ENCODE assay signal across 12 cellular contexts in the genomic region with DNA sequence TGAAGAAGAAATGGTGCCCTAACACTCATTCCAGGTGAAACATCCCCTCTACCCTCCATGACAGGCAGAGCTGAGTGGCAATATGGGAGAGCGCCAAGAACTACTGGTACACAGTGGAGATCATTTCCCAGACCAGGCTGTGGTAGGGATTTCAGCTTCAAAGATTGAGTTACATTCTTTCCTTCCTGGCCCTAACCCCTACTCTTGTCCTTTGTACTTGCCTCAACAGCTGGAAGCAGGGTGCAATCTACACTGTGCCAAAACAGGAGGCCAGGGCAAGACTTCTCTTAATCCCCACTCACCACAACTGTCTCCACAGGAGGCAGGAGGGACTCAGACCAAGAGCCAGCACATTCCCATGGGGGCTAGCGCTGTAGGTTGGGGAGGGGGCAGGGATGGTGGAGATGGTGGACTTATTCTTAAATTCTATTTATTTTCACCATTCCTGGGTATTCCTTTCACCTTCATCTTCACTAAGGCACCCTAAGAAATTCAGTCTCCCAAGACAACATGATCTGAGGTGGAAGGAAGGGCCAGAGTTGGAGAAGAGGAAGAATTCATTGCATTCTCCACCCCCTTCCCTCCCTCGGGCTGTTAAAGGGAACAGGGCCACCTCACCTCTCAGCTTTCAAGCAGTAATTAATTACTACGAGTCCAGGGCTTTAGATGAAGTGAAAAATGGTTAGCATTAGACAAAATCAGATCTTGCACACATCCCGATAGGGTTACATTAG.
A peak's percentile ranks its signal among the peaks of the same experiment; 100 is the strongest.
DNase-seq lines count a peak whose midpoint lies in the region; ATAC-seq and TF ChIP-seq lines count a peak whose summit lies in the region.
"Had no signal": no experiment of that assay in that cellular context is flagged by ENCODE, and none has a peak within 500 bp of the region (broad histone marks: within the 10 kb centered on the region; RNA-seq: fewer than 3 reads in every experiment).

No MANE protein-coding gene starts in this region.

- H3K36me3 ChIP-seq in OCI-LY7 (ENCODE audit: insufficient read depth, low read length) = no peaks in the 10 kb centered on the region

- H3K27ac ChIP-seq in OCI-LY7 (ENCODE audit: low read depth, low read length, poor library complexity, severe bottlenecking) = no peak overlapping the region
- H3K27ac ChIP-seq: VCaP had no signal

- H2AFZ ChIP-seq in OCI-LY7 (ENCODE audit: low read length) = no peak overlapping the region

- BruUV-seq in OCI-LY7 (replicated peaks; lab: Mats Ljungman, UMichigan) = no TSS peak

- H3K4me1 ChIP-seq in OCI-LY7 (ENCODE audit: insufficient read depth, low read length, poor library complexity, severe bottlenecking) = no peaks in the 10 kb centered on the region

- H3K4me2 ChIP-seq in OCI-LY7 (ENCODE audit: low read length) = no peak overlapping the region
- H3K4me2 ChIP-seq: SK-N-SH had no signal

- peak overlapping the region; percentile 22 for H3K27ac Mint-ChIP-seq in activated CD4-positive, alpha-beta T cell treated with anti-CD3 and anti-CD28 coated beads, Interleukin-2, amount 10 ng/mL, durations not matched to agents 24 days and 14 days
- H3K27ac Mint-ChIP-seq in WTC11 = peak overlapping the region; percentile 41; the same call in 1 of the 2 replicates
- H3K27ac Mint-ChIP-seq in stimulated activated effector memory CD8-positive, alpha-beta T cell treated with anti-CD3 and anti-CD28 coated beads, Interleukin-12 subunit alpha, Interleukin-12 subunit beta, amount 100 ng/mL, for 72 hours = peak overlapping the region; percentile 91

- ATAC-seq in WTC11 (peak; percentile 36; the same call in 1 of the 2 replicates), left ventricle myocardium superior (peak; percentile 46), HG02885 (IDR thresholded peaks at IDR 0.05; ENCODE audit: poor library complexity, unreplicated experiment) (no peak)
- ATAC-seq in stimulated activated effector memory CD8-positive, alpha-beta T cell treated with anti-CD3 and anti-CD28 coated beads, Interleukin-12 subunit alpha, Interleukin-12 subunit beta, amount 100 ng/mL, for 72 hours = no peak
- ATAC-seq: left colon had no signal

- H3K79me2 ChIP-seq in OCI-LY7 (ENCODE audit: insufficient read depth, low read depth, low read length) = no peaks in the 10 kb centered on the region

- H4K20me1 ChIP-seq in OCI-LY7 (ENCODE audit: insufficient read depth, low read length) = no peaks in the 10 kb centered on the region

- no peaks in the 10 kb centered on the region for H3K27me3 Mint-ChIP-seq in activated CD4-positive, alpha-beta T cell treated with anti-CD3 and anti-CD28 coated beads, Interleukin-2, amount 10 ng/mL, durations not matched to agents 24 days and 14 days
- H3K27me3 Mint-ChIP-seq in WTC11 (ENCODE audit: low read depth) = no peaks in the 10 kb centered on the region

- DNase-seq in activated CD4-positive, alpha-beta T cell treated with anti-CD3 and anti-CD28 coated beads, Interleukin-2, amount 10 ng/mL, durations not matched to agents 24 days and 14 days = no peak
- DNase-seq in activated CD4-positive, alpha-beta T cell treated with anti-CD3 and anti-CD28 coated beads for 4 hours = no peak
- DNase-seq in WTC11 (ENCODE audit: low spot score) = no peak
- no peak for DNase-seq in left ventricle myocardium superior
- DNase-seq in stimulated activated effector memory CD8-positive, alpha-beta T cell treated with anti-CD3 and anti-CD28 coated beads, Interleukin-12 subunit alpha, Interleukin-12 subunit beta, amount 100 ng/mL, for 72 hours (ENCODE audit: low spot score in 2 of 2) = no peak
- no peak for DNase-seq in OCI-LY7 (ENCODE audit: low spot score)
- no peak for DNase-seq in LoVo (ENCODE audit: low spot score)
- DNase-seq: DMS53, left colon, SK-N-SH had no signal

- CTCF ChIA-PET in WTC11 (lab: Charles Lee) (interaction anchor here (3.9 kb wide), 1 partner anchor 13 kb away, joined by 25 read pairs; no protein-coding TSS in a partner anchor), OCI-LY7 (lab: Charles Lee; ENCODE audit: unreplicated experiment) (no interaction called here)

- TF ChIP-seq CTCF in WTC11 (IDR thresholded peaks at IDR 0.05) = no peak
- TF ChIP-seq CTCF in OCI-LY7 (conservative IDR thresholded peaks at IDR 0.05; ENCODE audit: low read length) = no peak

- H3K9me3 ChIP-seq in OCI-LY7 (ENCODE audit: low read length) = no peaks in the 10 kb centered on the region
- H3K9me3 ChIP-seq: SK-N-SH had no signal

- H3K4me1 Mint-ChIP-seq in activated CD4-positive, alpha-beta T cell treated with anti-CD3 and anti-CD28 coated beads, Interleukin-2, amount 10 ng/mL, durations not matched to agents 24 days and 14 days = peaks cover 47% of the 10 kb centered on the region
- peaks cover 43% of the 10 kb centered on the region for H3K4me1 Mint-ChIP-seq in WTC11
- peaks cover 82% of the 10 kb centered on the region for H3K4me1 Mint-ChIP-seq in stimulated activated effector memory CD8-positive, alpha-beta T cell treated with anti-CD3 and anti-CD28 coated beads, Interleukin-12 subunit alpha, Interleukin-12 subunit beta, amount 100 ng/mL, for 72 hours

- H3K4me3 ChIP-seq in OCI-LY7 (ENCODE audit: low read depth, low read length, poor library complexity, severe bottlenecking) = no peak overlapping the region

- intact Hi-C loops in activated CD4-positive, alpha-beta T cell treated with anti-CD3 and anti-CD28 coated beads, Interleukin-2, amount 10 ng/mL, durations not matched to agents 24 days and 14 days (cut with micrococcal nuclease) = no loop called here
- intact Hi-C loops in left ventricle myocardium superior (cut with micrococcal nuclease) (no loop called here), OCI-LY7 (cut with micrococcal nuclease; ENCODE audit: unreplicated experiment) (no loop called here)

- H3K4me3 Mint-ChIP-seq in activated CD4-positive, alpha-beta T cell treated with anti-CD3 and anti-CD28 coated beads, Interleukin-2, amount 10 ng/mL, durations not matched to agents 24 days and 14 days = no peak overlapping the region
- no peak overlapping the region for H3K4me3 Mint-ChIP-seq in WTC11
- H3K4me3 Mint-ChIP-seq in stimulated activated effector memory CD8-positive, alpha-beta T cell treated with anti-CD3 and anti-CD28 coated beads, Interleukin-12 subunit alpha, Interleukin-12 subunit beta, amount 100 ng/mL, for 72 hours = no peak overlapping the region

- no peaks in the 10 kb centered on the region for H3K9me2 ChIP-seq in OCI-LY7 (ENCODE audit: insufficient read depth, low read length)
- H3K9me2 ChIP-seq: SK-N-SH had no signal

- H3K9me3 Mint-ChIP-seq in activated CD4-positive, alpha-beta T cell treated with anti-CD3 and anti-CD28 coated beads, Interleukin-2, amount 10 ng/mL, durations not matched to agents 24 days and 14 days = no peaks in the 10 kb centered on the region
- H3K9me3 Mint-ChIP-seq in WTC11 = no peaks in the 10 kb centered on the region
- H3K9me3 Mint-ChIP-seq in stimulated activated effector memory CD8-positive, alpha-beta T cell treated with anti-CD3 and anti-CD28 coated beads, Interleukin-12 subunit alpha, Interleukin-12 subunit beta, amount 100 ng/mL, for 72 hours = no peaks in the 10 kb centered on the region

- POLR2A ChIA-PET in WTC11 (lab: Charles Lee) = no interaction called here
- POLR2A ChIA-PET in OCI-LY7 (lab: Charles Lee) = no interaction called here

- peaks cover 21% of the 10 kb centered on the region for H3K36me3 Mint-ChIP-seq in activated CD4-positive, alpha-beta T cell treated with anti-CD3 and anti-CD28 coated beads, Interleukin-2, amount 10 ng/mL, durations not matched to agents 24 days and 14 days (ENCODE audit: low read depth)
- H3K36me3 Mint-ChIP-seq in WTC11 = no peaks in the 10 kb centered on the region
- peaks cover 26% of the 10 kb centered on the region for H3K36me3 Mint-ChIP-seq in stimulated activated effector memory CD8-positive, alpha-beta T cell treated with anti-CD3 and anti-CD28 coated beads, Interleukin-12 subunit alpha, Interleukin-12 subunit beta, amount 100 ng/mL, for 72 hours

TF ChIP-seq in WTC11, 78 proteins besides CTCF, POLR2A, EP300 and RAD21 (continues in another document):
- TF ChIP-seq, protein P1, sequence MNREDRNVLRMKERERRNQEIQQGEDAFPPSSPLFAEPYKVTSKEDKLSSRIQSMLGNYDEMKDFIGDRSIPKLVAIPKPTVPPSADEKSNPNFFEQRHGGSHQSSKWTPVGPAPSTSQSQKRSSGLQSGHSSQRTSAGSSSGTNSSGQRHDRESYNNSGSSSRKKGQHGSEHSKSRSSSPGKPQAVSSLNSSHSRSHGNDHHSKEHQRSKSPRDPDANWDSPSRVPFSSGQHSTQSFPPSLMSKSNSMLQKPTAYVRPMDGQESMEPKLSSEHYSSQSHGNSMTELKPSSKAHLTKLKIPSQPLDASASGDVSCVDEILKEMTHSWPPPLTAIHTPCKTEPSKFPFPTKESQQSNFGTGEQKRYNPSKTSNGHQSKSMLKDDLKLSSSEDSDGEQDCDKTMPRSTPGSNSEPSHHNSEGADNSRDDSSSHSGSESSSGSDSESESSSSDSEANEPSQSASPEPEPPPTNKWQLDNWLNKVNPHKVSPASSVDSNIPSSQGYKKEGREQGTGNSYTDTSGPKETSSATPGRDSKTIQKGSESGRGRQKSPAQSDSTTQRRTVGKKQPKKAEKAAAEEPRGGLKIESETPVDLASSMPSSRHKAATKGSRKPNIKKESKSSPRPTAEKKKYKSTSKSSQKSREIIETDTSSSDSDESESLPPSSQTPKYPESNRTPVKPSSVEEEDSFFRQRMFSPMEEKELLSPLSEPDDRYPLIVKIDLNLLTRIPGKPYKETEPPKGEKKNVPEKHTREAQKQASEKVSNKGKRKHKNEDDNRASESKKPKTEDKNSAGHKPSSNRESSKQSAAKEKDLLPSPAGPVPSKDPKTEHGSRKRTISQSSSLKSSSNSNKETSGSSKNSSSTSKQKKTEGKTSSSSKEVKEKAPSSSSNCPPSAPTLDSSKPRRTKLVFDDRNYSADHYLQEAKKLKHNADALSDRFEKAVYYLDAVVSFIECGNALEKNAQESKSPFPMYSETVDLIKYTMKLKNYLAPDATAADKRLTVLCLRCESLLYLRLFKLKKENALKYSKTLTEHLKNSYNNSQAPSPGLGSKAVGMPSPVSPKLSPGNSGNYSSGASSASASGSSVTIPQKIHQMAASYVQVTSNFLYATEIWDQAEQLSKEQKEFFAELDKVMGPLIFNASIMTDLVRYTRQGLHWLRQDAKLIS (CRISPR knock-in tag; IDR thresholded peaks at IDR 0.05; ENCODE audit: borderline replicate concordance) = no peak
- TF ChIP-seq ZNF232 (CRISPR knock-in tag; IDR thresholded peaks at IDR 0.05) = no peak
- TF ChIP-seq IRF2 (CRISPR knock-in tag; IDR thresholded peaks at IDR 0.05; ENCODE audit: borderline replicate concordance, low read depth) = no peak
- TF ChIP-seq, protein P2, sequence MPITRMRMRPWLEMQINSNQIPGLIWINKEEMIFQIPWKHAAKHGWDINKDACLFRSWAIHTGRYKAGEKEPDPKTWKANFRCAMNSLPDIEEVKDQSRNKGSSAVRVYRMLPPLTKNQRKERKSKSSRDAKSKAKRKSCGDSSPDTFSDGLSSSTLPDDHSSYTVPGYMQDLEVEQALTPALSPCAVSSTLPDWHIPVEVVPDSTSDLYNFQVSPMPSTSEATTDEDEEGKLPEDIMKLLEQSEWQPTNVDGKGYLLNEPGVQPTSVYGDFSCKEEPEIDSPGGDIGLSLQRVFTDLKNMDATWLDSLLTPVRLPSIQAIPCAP (CRISPR knock-in tag; IDR thresholded peaks at IDR 0.05) = no peak
- no peak for TF ChIP-seq NFYB (CRISPR knock-in tag; conservative IDR thresholded peaks at IDR 0.05; ENCODE audit: low read depth)
- TF ChIP-seq PRRX2 (CRISPR knock-in tag; IDR thresholded peaks at IDR 0.05) = no peak
- TF ChIP-seq NFATC4 (CRISPR knock-in tag; IDR thresholded peaks at IDR 0.05) = no peak

Comparison
In these comparisons a context has a peak if more than half of its experiments do, and no peak if none do; other contexts are left out.
1. H3K27ac Mint-ChIP-seq: peak in every context shown above with its lines; median percentile 91 in stimulated activated effector memory CD8-positive, alpha-beta T cell treated with anti-CD3 and anti-CD28 coated beads, Interleukin-12 subunit alpha, Interleukin-12 subunit beta, amount 100 ng/mL, for 72 hours; 41 in WTC11; 22 in activated CD4-positive, alpha-beta T cell treated with anti-CD3 and anti-CD28 coated beads, Interleukin-2, amount 10 ng/mL, durations not matched to agents 24 days and 14 days.
2. ATAC-seq: peak in WTC11 (single experiment) and left ventricle myocardium superior (single experiment); none in stimulated activated effector memory CD8-positive, alpha-beta T cell treated with anti-CD3 and anti-CD28 coated beads, Interleukin-12 subunit alpha, Interleukin-12 subunit beta, amount 100 ng/mL, for 72 hours (single experiment) and HG02885 (single experiment).